ENCODE assay signal across 21 cellular contexts in the genomic region with DNA sequence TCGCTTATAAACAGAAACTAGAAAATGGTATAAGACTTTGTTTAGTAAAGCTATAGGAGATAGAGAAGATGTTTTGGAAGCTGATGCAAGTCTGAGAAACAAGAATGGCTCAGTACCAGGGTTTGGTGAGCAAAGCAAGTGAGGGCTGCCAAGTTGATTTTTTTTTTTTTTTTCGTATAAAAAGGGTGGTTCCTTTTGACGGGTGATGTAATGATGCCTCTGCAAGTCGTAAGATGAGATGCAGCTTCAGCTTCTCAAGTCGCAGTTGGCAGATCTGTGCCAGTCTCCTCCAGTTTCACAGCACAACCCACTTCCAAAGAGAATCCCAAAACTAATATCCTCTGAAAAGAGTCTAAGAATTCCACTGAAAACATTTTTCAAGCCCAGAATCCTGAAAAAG.
A peak's percentile ranks its signal among the peaks of the same experiment; 100 is the strongest.
DNase-seq lines count a peak whose midpoint lies in the region; ATAC-seq and TF ChIP-seq lines count a peak whose summit lies in the region.
"Had no signal": no experiment of that assay in that cellular context is flagged by ENCODE, and none has a peak within 500 bp of the region (broad histone marks: within the 10 kb centered on the region; RNA-seq: fewer than 3 reads in every experiment).

No MANE protein-coding gene starts in this region.

- no peaks in the 10 kb centered on the region for H3F3A ChIP-seq in PC-3 (ENCODE audit: low read length, unreplicated experiment)

- H3K4me1 ChIP-seq in mesenchymal stem cell (ENCODE audit: control insufficient read depth, insufficient read depth, low read depth, low read length) (no peaks in the 10 kb centered on the region), colonic mucosa (no peaks in the 10 kb centered on the region), PC-3 (ENCODE audit: insufficient read depth, low read length) (no peaks in the 10 kb centered on the region)

- no peak overlapping the region for H3K14ac ChIP-seq in mesenchymal stem cell (ENCODE audit: low read length in 2 of 2)

- H3K27me3 ChIP-seq in MG63 = peaks cover 10% of the 10 kb centered on the region
- peaks cover 0 to 5% of the 10 kb centered on the region in 2 experiments for H3K27me3 ChIP-seq in mesenchymal stem cell (ENCODE audit: control insufficient read depth in 1 of 2, insufficient read depth in 1 of 2, low read length in 2 of 2)
- H3K27me3 ChIP-seq in colonic mucosa = no peaks in the 10 kb centered on the region
- no peaks in the 10 kb centered on the region for H3K27me3 ChIP-seq in PC-3 (ENCODE audit: low read length)

- H3K27ac ChIP-seq in mesenchymal stem cell (ENCODE audit: low read length, poor library complexity, severe bottlenecking) = no peak overlapping the region
- H3K27ac ChIP-seq in colonic mucosa = no peak overlapping the region
- H3K27ac ChIP-seq in PC-3 (ENCODE audit: low read length) = no peak overlapping the region
- H3K27ac ChIP-seq: C4-2B had no signal

- no peak overlapping the region for H2BK5ac ChIP-seq in mesenchymal stem cell (ENCODE audit: low read depth, low read length, poor library complexity, severe bottlenecking)

- H3K4me2 ChIP-seq in mesenchymal stem cell (ENCODE audit: low read length, poor library complexity, severe bottlenecking) = no peak overlapping the region
- H3K4me2 ChIP-seq in PC-3 (ENCODE audit: low read length) = no peak overlapping the region

- ATAC-seq in effector memory CD8-positive, alpha-beta T cell (replicated peaks) = no peak
- no peak for ATAC-seq in PC-3
- ATAC-seq: HepG2, SK-N-SH treated with all-trans-retinoic acid at 6 μM for 48 hours had no signal

- no peak for TF ChIP-seq CTCF in AG10803 (conservative IDR thresholded peaks at IDR 0.05; ENCODE audit: low read length)
- no peak for TF ChIP-seq CTCF in brain (conservative IDR thresholded peaks at IDR 0.05)
- no peak for TF ChIP-seq CTCF in colonic mucosa (IDR thresholded peaks at IDR 0.05)
- TF ChIP-seq CTCF in PC-3 (conservative IDR thresholded peaks at IDR 0.05; ENCODE audit: low read depth, low read length) = no peak

- H3K4me3 ChIP-seq in AG10803 (ENCODE audit: low read length) (no peak overlapping the region), MG63 (no peak overlapping the region), mesenchymal stem cell (ENCODE audit: insufficient read depth in 1 of 2, low read depth in 1 of 2, low read length in 2 of 2) (no peak overlapping the region), colonic mucosa (no peak overlapping the region), PC-3 (ENCODE audit: low read length) (no peak overlapping the region)

- H3K9me2 ChIP-seq in PC-3 (replicated peaks; ENCODE audit: low read length) = no peaks in the 10 kb centered on the region

- no peak overlapping the region for H2BK15ac ChIP-seq in mesenchymal stem cell (ENCODE audit: low read depth, poor library complexity, severe bottlenecking)

- H3K4me1 Mint-ChIP-seq in brain = peaks cover 32% of the 10 kb centered on the region
- H3K4me1 Mint-ChIP-seq in effector memory CD8-positive, alpha-beta T cell (ENCODE audit: low read depth in 2 of 2) = no peaks in the 10 kb centered on the region

- H4K20me1 ChIP-seq in PC-3 (ENCODE audit: low read length) = no peaks in the 10 kb centered on the region

- 80% methylated on average over 4 of the region's 5 CpGs for WGBS in mesenchymal stem cell

- H3K79me1 ChIP-seq in mesenchymal stem cell (replicated peaks; ENCODE audit: low read length, poor library complexity, severe bottlenecking) = no peaks in the 10 kb centered on the region

- BruUV-seq in PC-3 (replicated peaks; lab: Mats Ljungman, UMichigan) = no TSS peak

- H3K36me3 Mint-ChIP-seq in brain = no peaks in the 10 kb centered on the region
- no peaks in the 10 kb centered on the region for H3K36me3 Mint-ChIP-seq in effector memory CD8-positive, alpha-beta T cell (ENCODE audit: insufficient read depth)

- H3K4ac ChIP-seq in mesenchymal stem cell (ENCODE audit: low read depth in 1 of 2, low read length in 2 of 2) = no peak overlapping the region

- H2AFZ ChIP-seq in mesenchymal stem cell (ENCODE audit: low read depth, low read length) (no peak overlapping the region), PC-3 (ENCODE audit: low read length) (no peak overlapping the region)

- H3K18ac ChIP-seq in mesenchymal stem cell (ENCODE audit: low read depth in 1 of 2, low read length in 2 of 2) = no peak overlapping the region

- H2AK5ac ChIP-seq in mesenchymal stem cell (ENCODE audit: low read length, severe bottlenecking) = no peak overlapping the region

- POLR2A ChIA-PET in PC-3 (lab: Charles Lee; ENCODE audit: unreplicated experiment) = no interaction called here

- H3K9me3 ChIP-seq in MG63 (no peaks in the 10 kb centered on the region), mesenchymal stem cell (ENCODE audit: control insufficient read depth, low read length) (no peaks in the 10 kb centered on the region), colonic mucosa (no peaks in the 10 kb centered on the region), PC-3 (ENCODE audit: low read length) (no peaks in the 10 kb centered on the region)

- H4K91ac ChIP-seq in mesenchymal stem cell (ENCODE audit: low read length) = no peak overlapping the region

- H3K4me3 Mint-ChIP-seq in brain = peak overlapping the region in 3 of 5 experiments; percentile 18 to 59 (median 50)
- H3K4me3 Mint-ChIP-seq in effector memory CD8-positive, alpha-beta T cell = no peak overlapping the region
- H3K4me3 Mint-ChIP-seq: HFFc6 had no signal

- H3K27me3 Mint-ChIP-seq in brain = peaks cover 8% of the 10 kb centered on the region
- peaks cover 0 to 12% of the 10 kb centered on the region in 2 donors for H3K27me3 Mint-ChIP-seq in effector memory CD8-positive, alpha-beta T cell

- H3K27ac Mint-ChIP-seq in brain = peak overlapping the region in 4 of 5 experiments; percentile 50 to 85 (median 65)
- no peak overlapping the region for H3K27ac Mint-ChIP-seq in effector memory CD8-positive, alpha-beta T cell
- H3K27ac Mint-ChIP-seq: HFFc6 had no signal

- no peak overlapping the region for H2BK12ac ChIP-seq in mesenchymal stem cell (ENCODE audit: low read length in 2 of 2)

- H3K36me3 ChIP-seq in MG63 (no peaks in the 10 kb centered on the region), mesenchymal stem cell (ENCODE audit: control insufficient read depth in 1 of 2, insufficient read depth in 2 of 2, low read depth in 1 of 2, low read length in 2 of 2) (no peaks in the 10 kb centered on the region), colonic mucosa (no peaks in the 10 kb centered on the region), PC-3 (ENCODE audit: low read depth, low read length) (no peaks in the 10 kb centered on the region)

- intact Hi-C loops in colonic mucosa (cut with DNase I) (no loop called here), PC-3 (cut with micrococcal nuclease) (no loop called here)

- H3K9me3 Mint-ChIP-seq in brain = no peaks in the 10 kb centered on the region
- H3K9me3 Mint-ChIP-seq in effector memory CD8-positive, alpha-beta T cell = no peaks in the 10 kb centered on the region

- DNase-seq in AG10803 (ENCODE audit: low read depth) (peak; percentile 51), MG63 (peak; percentile 55), mesenchymal stem cell (no peak), NCI-H1048 (lab: John Stamatoyannopoulos, UW) (no peak), colonic mucosa (no peak), PC-3 (no peak)
- DNase-seq in effector memory CD8-positive, alpha-beta T cell = no peak
- DNase-seq: AML-193; DND-41; HFFc6; KBM-7; NCI-H1417 treated with DMSO at 0.1 percent for 48 hours; NCI-H187 treated with DMSO at 0.1 percent for 48 hours; NCI-H526 treated with DMSO at 0.1 percent for 48 hours; NK-92 treated with Interleukin-12 subunit alpha and Interleukin-12 subunit beta, amount 100 ng/mL, for 24 hours; SHP77 treated with DMSO at 0.1 percent for 48 hours; T-helper 1 cell had no signal

- CTCF ChIA-PET in PC-3 (lab: Charles Lee) = no interaction called here

- peak overlapping the region; percentile 43 for H3K9ac ChIP-seq in mesenchymal stem cell (ENCODE audit: low read length)
- H3K9ac ChIP-seq in colonic mucosa (ENCODE audit: low read depth in 2 of 2, low read length in 2 of 2) = no peak overlapping the region
- H3K9ac ChIP-seq in PC-3 (ENCODE audit: low read length) = no peak overlapping the region

- no peak overlapping the region for H4K8ac ChIP-seq in mesenchymal stem cell (ENCODE audit: low read length)

- no peak overlapping the region for H3K23ac ChIP-seq in mesenchymal stem cell (ENCODE audit: low read length in 2 of 2)

- no peaks in the 10 kb centered on the region for H3K79me2 ChIP-seq in PC-3 (ENCODE audit: low read length)

- H2BK120ac ChIP-seq in mesenchymal stem cell (ENCODE audit: low read depth, low read length) = no peak overlapping the region

Comparison
In these comparisons a context has a peak if more than half of its experiments do, and no peak if none do; other contexts are left out.
1. DNase-seq: peak in AG10803 (single experiment) and MG63 (single experiment); none in mesenchymal stem cell (single experiment), NCI-H1048 (single experiment), effector memory CD8-positive, alpha-beta T cell (0 of 3), colonic mucosa (single experiment) and PC-3 (single experiment).
2. H3K27ac Mint-ChIP-seq: peak in brain (4 of 5); none in effector memory CD8-positive, alpha-beta T cell (0 of 2).
3. H3K4me3 Mint-ChIP-seq: peak in brain (3 of 5); none in effector memory CD8-positive, alpha-beta T cell (0 of 2).